ENCODE assay signal across 18 cellular contexts in genomic region chr6:51930602-51931001, GRCh38.
"Had no signal": no experiment of that assay in that cellular context is flagged by ENCODE, and none has a peak within 500 bp of the region (broad histone marks: within the 10 kb centered on the region; RNA-seq: fewer than 3 reads in every experiment).

No MANE protein-coding gene starts in this region.

- H3K27ac ChIP-seq: RWPE1 had no signal

- ATAC-seq: Panc1, PC-3, SK-N-SH treated with all-trans-retinoic acid at 6 μM for 48 hours had no signal

- DNase-seq: KBM-7; MV-4-11; NCI-H1048; NCI-H1105; NCI-H1436 treated with DMSO at 0.1 percent for 48 hours; NCI-H1694; NCI-H187 treated with DMSO at 0.1 percent for 48 hours; NCI-H2029 treated with DMSO at 0.1 percent for 48 hours; NCI-H2171 treated with DMSO at 0.1 percent for 48 hours; NCI-H345; NCI-H446 treated with DMSO at 0.1 percent for 48 hours; NCI-H510A treated with DMSO at 0.1 percent for 48 hours; NK-92 treated with Interleukin-12 subunit alpha and Interleukin-12 subunit beta, amount 100 ng/mL, for 24 hours; PC-3; SHP77 had no signal
